9 cellular contexts compared by ENCODE assay signal in the genomic region with DNA sequence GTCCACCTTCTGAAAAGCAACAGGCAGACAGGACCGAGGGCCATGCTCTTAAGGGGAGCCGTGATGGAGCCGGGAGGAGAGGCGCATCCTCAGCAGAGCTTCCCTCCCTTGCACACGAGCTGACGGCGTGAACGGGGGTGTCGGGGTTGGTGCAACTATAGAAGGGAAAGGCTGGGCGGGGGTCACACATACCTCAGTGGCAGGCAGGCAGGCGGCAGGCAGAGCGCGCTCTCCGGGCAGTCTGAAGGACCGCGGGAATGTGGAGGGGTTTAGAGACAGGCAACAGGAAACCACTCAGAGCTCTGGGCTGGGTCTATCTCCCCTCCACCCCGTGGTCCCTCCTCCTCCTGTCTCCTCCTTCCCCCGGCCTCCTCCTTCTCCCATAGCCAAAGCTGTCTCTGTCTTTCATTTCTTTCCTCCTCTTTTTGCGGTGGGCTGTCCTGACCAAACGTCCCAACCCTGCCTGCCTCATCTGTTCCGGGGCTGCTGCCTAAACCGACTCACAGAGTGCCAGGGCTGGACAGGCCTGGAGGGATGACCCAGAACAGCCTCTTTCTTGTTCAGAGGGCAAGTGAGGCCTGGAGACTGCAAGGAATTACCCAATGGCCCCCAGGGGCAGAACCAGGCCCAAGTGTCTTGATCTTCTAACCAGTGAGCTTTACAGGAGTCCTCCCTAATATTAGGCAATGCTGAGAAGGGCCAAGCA. TPM values are rescaled to one million over a fixed set of nuclear protein-coding genes. Genes with fewer than 3 reads are reported as not detected.
DNase-seq lines count a peak whose midpoint lies in the region; ATAC-seq and TF ChIP-seq lines count a peak whose summit lies in the region.
"Had no signal": no experiment of that assay in that cellular context is flagged by ENCODE, and none has a peak within 500 bp of the region (broad histone marks: within the 10 kb centered on the region; RNA-seq: fewer than 3 reads in every experiment).

A gene with protein sequence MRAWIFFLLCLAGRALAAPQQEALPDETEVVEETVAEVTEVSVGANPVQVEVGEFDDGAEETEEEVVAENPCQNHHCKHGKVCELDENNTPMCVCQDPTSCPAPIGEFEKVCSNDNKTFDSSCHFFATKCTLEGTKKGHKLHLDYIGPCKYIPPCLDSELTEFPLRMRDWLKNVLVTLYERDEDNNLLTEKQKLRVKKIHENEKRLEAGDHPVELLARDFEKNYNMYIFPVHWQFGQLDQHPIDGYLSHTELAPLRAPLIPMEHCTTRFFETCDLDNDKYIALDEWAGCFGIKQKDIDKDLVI (minus strand): TSS at position 243 of the 706 bp plus-strand sequence. CDS start 10,727 bp downstream, outside the sequence.

- H3K27ac ChIP-seq in CD4-positive, CD25-positive, alpha-beta regulatory T cell (ENCODE audit: insufficient read depth, low read length, poor library complexity, severe bottlenecking), result no peak within 1 kb of the TSS
- H3K27ac ChIP-seq: VCaP had no signal

- peak; percentile 18 to 33 for ATAC-seq in CD4-positive, CD25-positive, alpha-beta regulatory T cell (ENCODE audit: low read depth in 2 of 2)
- peak; percentile 64 for ATAC-seq in GM19452 (IDR thresholded peaks at IDR 0.05; ENCODE audit: unreplicated experiment)
- ATAC-seq in WTC11, result peak; percentile 93
- ATAC-seq in naive thymus-derived CD8-positive, alpha-beta T cell, result peak; percentile 39 to 49

- H3K27me3 Mint-ChIP-seq in CD4-positive, CD25-positive, alpha-beta regulatory T cell, result peaks cover 43% of the 10 kb centered on the region
- no peaks in the 10 kb centered on the region for H3K27me3 Mint-ChIP-seq in WTC11 (ENCODE audit: low read depth)
- peaks cover 20 to 42% (median 39%) of the 10 kb centered on the region in 5 donors for H3K27me3 Mint-ChIP-seq in naive thymus-derived CD8-positive, alpha-beta T cell

- peaks cover 16% of the 10 kb centered on the region for H3K27me3 ChIP-seq in CD4-positive, CD25-positive, alpha-beta regulatory T cell (ENCODE audit: control insufficient read depth, insufficient read depth, low read length)

- POLR2A ChIA-PET in WTC11 (lab: Charles Lee), result interaction anchor here (0.6 to 2.3 kb wide), 9 partner anchors 9 to 84 kb away, joined by 3 to 15 read pairs (median 6); a partner anchor contains a TSS
- POLR2A ChIA-PET in naive thymus-derived CD8-positive, alpha-beta T cell (lab: Charles Lee), result no interaction called here

- H3K9me3 ChIP-seq in CD4-positive, CD25-positive, alpha-beta regulatory T cell (ENCODE audit: control insufficient read depth in 2 of 2, low read length in 2 of 2), result no peaks in the 10 kb centered on the region

- peak within 1 kb of the TSS in 2 of 4 donors; percentile 13 to 59 for H3K4me3 Mint-ChIP-seq in CD4-positive, CD25-positive, alpha-beta regulatory T cell
- H3K4me3 Mint-ChIP-seq in WTC11, result peak within 1 kb of the TSS; percentile 87
- peak within 1 kb of the TSS in 9 of 10 donors; percentile 7 to 77 (median 68) for H3K4me3 Mint-ChIP-seq in naive thymus-derived CD8-positive, alpha-beta T cell

- no peaks in the 10 kb centered on the region for H3K36me3 Mint-ChIP-seq in CD4-positive, CD25-positive, alpha-beta regulatory T cell
- peaks cover 9% of the 10 kb centered on the region for H3K36me3 Mint-ChIP-seq in WTC11
- no peaks in the 10 kb centered on the region for H3K36me3 Mint-ChIP-seq in naive thymus-derived CD8-positive, alpha-beta T cell

- DNase-seq in CD4-positive, CD25-positive, alpha-beta regulatory T cell, result peak in 1 of 3 donors; percentile 21
- DNase-seq in HPDE6-E6E7 (ENCODE audit: extremely low spot score) (peak; percentile 67), WTC11 (ENCODE audit: low spot score) (peak; percentile 78), foreskin fibroblast (peak; percentile 97), LoVo (ENCODE audit: low spot score) (no peak), DMS114 treated with DMSO at 0.1 percent for 48 hours (lab: John Stamatoyannopoulos, UW; ENCODE audit: unreplicated experiment) (no peak)
- no peak for DNase-seq in naive thymus-derived CD8-positive, alpha-beta T cell

- CTCF ChIA-PET in WTC11 (lab: Charles Lee), result interaction anchor here (0.6 to 2.1 kb wide), 10 partner anchors 10 to 435 kb away, joined by 3 to 20 read pairs (median 7); a partner anchor contains a TSS

- H3K4me1 ChIP-seq in CD4-positive, CD25-positive, alpha-beta regulatory T cell (ENCODE audit: control insufficient read depth, insufficient read depth, low read length, poor library complexity, severe bottlenecking), result peaks cover 6% of the 10 kb centered on the region

- no peak within 1 kb of the TSS for H3K4me3 ChIP-seq in CD4-positive, CD25-positive, alpha-beta regulatory T cell (ENCODE audit: low read depth, low read length)
- H3K4me3 ChIP-seq in foreskin fibroblast (ENCODE audit: low read depth in 1 of 2, low read length in 2 of 2), result peak within 1 kb of the TSS; percentile 85 to 88

- H3K27ac Mint-ChIP-seq in CD4-positive, CD25-positive, alpha-beta regulatory T cell, result peak within 1 kb of the TSS in 1 of 3 donors; percentile 25
- peak within 1 kb of the TSS; percentile 84 for H3K27ac Mint-ChIP-seq in WTC11
- peak within 1 kb of the TSS in 2 of 10 donors; percentile 35 to 73 for H3K27ac Mint-ChIP-seq in naive thymus-derived CD8-positive, alpha-beta T cell

- TF ChIP-seq CTCF in WTC11 (IDR thresholded peaks at IDR 0.05) (no peak), foreskin fibroblast (IDR thresholded peaks at IDR 0.05; ENCODE audit: low read depth, low read length) (no peak)

- H3K36me3 ChIP-seq in CD4-positive, CD25-positive, alpha-beta regulatory T cell (ENCODE audit: control insufficient read depth, insufficient read depth, low read length), result no peaks in the 10 kb centered on the region

- H3K9me3 Mint-ChIP-seq in CD4-positive, CD25-positive, alpha-beta regulatory T cell, result peaks cover 0 to 2% (median 0%) of the 10 kb centered on the region in 7 donors
- no peaks in the 10 kb centered on the region for H3K9me3 Mint-ChIP-seq in WTC11
- H3K9me3 Mint-ChIP-seq in naive thymus-derived CD8-positive, alpha-beta T cell, result no peaks in the 10 kb centered on the region

- H3K4me1 Mint-ChIP-seq in CD4-positive, CD25-positive, alpha-beta regulatory T cell, result peaks cover 0 to 11% (median under 1%) of the 10 kb centered on the region in 4 donors
- peaks cover 41% of the 10 kb centered on the region for H3K4me1 Mint-ChIP-seq in WTC11
- H3K4me1 Mint-ChIP-seq in naive thymus-derived CD8-positive, alpha-beta T cell, result peaks cover 11 to 15% (median 14%) of the 10 kb centered on the region in 4 donors

TF ChIP-seq in WTC11, 78 proteins besides CTCF, POLR2A, EP300 and RAD21 (continues in another document):
- no peak for TF ChIP-seq TCF7 (CRISPR knock-in tag; IDR thresholded peaks at IDR 0.05; ENCODE audit: low read depth)
- TF ChIP-seq, protein P1, sequence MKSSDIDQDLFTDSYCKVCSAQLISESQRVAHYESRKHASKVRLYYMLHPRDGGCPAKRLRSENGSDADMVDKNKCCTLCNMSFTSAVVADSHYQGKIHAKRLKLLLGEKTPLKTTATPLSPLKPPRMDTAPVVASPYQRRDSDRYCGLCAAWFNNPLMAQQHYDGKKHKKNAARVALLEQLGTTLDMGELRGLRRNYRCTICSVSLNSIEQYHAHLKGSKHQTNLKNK (CRISPR knock-in tag; IDR thresholded peaks at IDR 0.05), result no peak
- 0 out of 2 replicates have a peak, but pooled peaks have one; percentile 58 for TF ChIP-seq ZBTB21 (CRISPR knock-in tag; IDR thresholded peaks at IDR 0.05; ENCODE audit: borderline replicate concordance)
- TF ChIP-seq JUN (CRISPR knock-in tag; IDR thresholded peaks at IDR 0.05), result no peak
- TF ChIP-seq, protein P2, sequence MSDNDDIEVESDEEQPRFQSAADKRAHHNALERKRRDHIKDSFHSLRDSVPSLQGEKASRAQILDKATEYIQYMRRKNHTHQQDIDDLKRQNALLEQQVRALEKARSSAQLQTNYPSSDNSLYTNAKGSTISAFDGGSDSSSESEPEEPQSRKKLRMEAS (CRISPR knock-in tag; IDR thresholded peaks at IDR 0.05), result peak; percentile 50
- TF ChIP-seq ETV6 (CRISPR knock-in tag; IDR thresholded peaks at IDR 0.05), result no peak
- TF ChIP-seq GTF2I (CRISPR knock-in tag; conservative IDR thresholded peaks at IDR 0.05), result no peak
- TF ChIP-seq, protein P3, sequence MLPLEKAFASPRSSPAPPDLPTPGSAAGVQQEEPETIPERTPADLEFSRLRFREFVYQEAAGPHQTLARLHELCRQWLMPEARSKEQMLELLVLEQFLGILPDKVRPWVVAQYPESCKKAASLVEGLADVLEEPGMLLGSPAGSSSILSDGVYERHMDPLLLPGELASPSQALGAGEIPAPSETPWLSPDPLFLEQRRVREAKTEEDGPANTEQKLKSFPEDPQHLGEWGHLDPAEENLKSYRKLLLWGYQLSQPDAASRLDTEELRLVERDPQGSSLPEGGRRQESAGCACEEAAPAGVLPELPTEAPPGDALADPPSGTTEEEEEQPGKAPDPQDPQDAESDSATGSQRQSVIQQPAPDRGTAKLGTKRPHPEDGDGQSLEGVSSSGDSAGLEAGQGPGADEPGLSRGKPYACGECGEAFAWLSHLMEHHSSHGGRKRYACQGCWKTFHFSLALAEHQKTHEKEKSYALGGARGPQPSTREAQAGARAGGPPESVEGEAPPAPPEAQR (CRISPR knock-in tag; IDR thresholded peaks at IDR 0.05), result no peak
- TF ChIP-seq, protein P4, sequence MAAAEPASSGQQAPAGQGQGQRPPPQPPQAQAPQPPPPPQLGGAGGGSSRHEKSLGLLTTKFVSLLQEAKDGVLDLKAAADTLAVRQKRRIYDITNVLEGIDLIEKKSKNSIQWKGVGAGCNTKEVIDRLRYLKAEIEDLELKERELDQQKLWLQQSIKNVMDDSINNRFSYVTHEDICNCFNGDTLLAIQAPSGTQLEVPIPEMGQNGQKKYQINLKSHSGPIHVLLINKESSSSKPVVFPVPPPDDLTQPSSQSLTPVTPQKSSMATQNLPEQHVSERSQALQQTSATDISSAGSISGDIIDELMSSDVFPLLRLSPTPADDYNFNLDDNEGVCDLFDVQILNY (CRISPR knock-in tag; IDR thresholded peaks at IDR 0.05), result 0 out of 2 replicates have a peak, but pooled peaks have one; percentile 53
- TF ChIP-seq ZNF219 (CRISPR knock-in tag; IDR thresholded peaks at IDR 0.05; ENCODE audit: borderline replicate concordance), result no peak

RNA-seq across cellular contexts. Expression of the gene that starts here (rescaled TPM):
- 34.6 TPM for total RNA-seq in CD4-positive, CD25-positive, alpha-beta regulatory T cell
- not detected for polyA plus RNA-seq in CD4-positive, CD25-positive, alpha-beta regulatory T cell
- total RNA-seq in WTC11 (2021), result 357 to 418 TPM (median 358 TPM) in 3 replicates
- total RNA-seq in naive thymus-derived CD8-positive, alpha-beta T cell, result not detected
- polyA plus RNA-seq in naive thymus-derived CD8-positive, alpha-beta T cell, result not detected

Comparison
In these comparisons a context has a peak if more than half of its experiments do, and no peak if none do; other contexts are left out.
1. RNA of the gene that starts here (total RNA-seq): 357 to 418 TPM in WTC11 and 34.6 TPM in CD4-positive, CD25-positive, alpha-beta regulatory T cell (single experiment); not detected in naive thymus-derived CD8-positive, alpha-beta T cell; every median in the first group is over 10 times any median in the second.
2. RNA of the gene that starts here (total RNA-seq): 357 to 418 TPM in WTC11; 34.6 TPM in CD4-positive, CD25-positive, alpha-beta regulatory T cell (single experiment); every median in the first group is over 10 times any median in the second.
3. Peak in ATAC-seq in naive thymus-derived CD8-positive, alpha-beta T cell; RNA of the gene not detected or under 1 TPM.
4. ATAC-seq: peak in every context shown above with its lines; median percentile 93 in WTC11; 64 in GM19452; 44 in naive thymus-derived CD8-positive, alpha-beta T cell; 26 in CD4-positive, CD25-positive, alpha-beta regulatory T cell.
5. DNase-seq: peak in HPDE6-E6E7 (single experiment), WTC11 (single experiment) and foreskin fibroblast (2 of 2); none in naive thymus-derived CD8-positive, alpha-beta T cell (0 of 10), LoVo (single experiment) and DMS114 treated with DMSO at 0.1 percent for 48 hours (single experiment).